24 cellular contexts compared by ENCODE assay signal in genomic region chr5:96050273-96050880, GRCh38.
DNase-seq lines count a peak whose midpoint lies in the region; ATAC-seq and TF ChIP-seq lines count a peak whose summit lies in the region.
"Had no signal": no experiment of that assay in that cellular context is flagged by ENCODE, and none has a peak within 500 bp of the region (broad histone marks: within the 10 kb centered on the region; RNA-seq: fewer than 3 reads in every experiment).

No MANE protein-coding gene starts in this region.

- H2BK5ac ChIP-seq in trophoblast cell (ENCODE audit: low read depth, low read length, poor library complexity), result no peak overlapping the region

- no peak overlapping the region for H3K18ac ChIP-seq in trophoblast cell (ENCODE audit: low read length)

- H3K9me3 Mint-ChIP-seq in stimulated activated naive B cell treated with anti-CD40 and anti-IgM and Interleukin-4, amounts not matched to agents 10 μg/mL and 1 μg/mL and 100 μg/mL, for 72 hours, result peaks cover 6 to 8% of the 10 kb centered on the region in 2 donors
- peaks cover 4% of the 10 kb centered on the region for H3K9me3 Mint-ChIP-seq in osteocyte (ENCODE audit: unreplicated experiment)
- H3K9me3 Mint-ChIP-seq: activated naive CD8-positive, alpha-beta T cell treated with anti-CD3 and anti-CD28 coated beads for 36 hours had no signal

- H3K36me3 Mint-ChIP-seq in stimulated activated naive B cell treated with anti-CD40 and anti-IgM and Interleukin-4, amounts not matched to agents 10 μg/mL and 1 μg/mL and 100 μg/mL, for 72 hours, result no peaks in the 10 kb centered on the region
- H3K36me3 Mint-ChIP-seq in osteocyte (ENCODE audit: unreplicated experiment), result no peaks in the 10 kb centered on the region
- H3K36me3 Mint-ChIP-seq: CD4-positive, CD25-positive, alpha-beta regulatory T cell had no signal

- no peak overlapping the region for H2AFZ ChIP-seq in trophoblast cell (ENCODE audit: insufficient read depth, low read length, poor library complexity)

- H2BK120ac ChIP-seq in trophoblast cell (ENCODE audit: insufficient read depth, low read length, poor library complexity), result no peak overlapping the region

- peak overlapping the region; percentile 20 for H4K91ac ChIP-seq in trophoblast cell (ENCODE audit: low read depth, low read length)

- peak; percentile 26 for DNase-seq in A673 (ENCODE audit: low spot score)
- peak; percentile 22 for DNase-seq in MG63
- DNase-seq in coronary artery (ENCODE audit: low spot score), result no peak
- no peak for DNase-seq in trophoblast cell
- DNase-seq in stimulated activated naive B cell treated with anti-CD40 and anti-IgM and Interleukin-4, amounts not matched to agents 10 μg/mL and 1 μg/mL and 100 μg/mL, for 72 hours, result no peak
- DNase-seq in NCI-H524 treated with DMSO at 0.1 percent for 48 hours (lab: John Stamatoyannopoulos, UW), result no peak
- no peak for DNase-seq in osteocyte (ENCODE audit: extremely low spot score, unreplicated experiment)
- DNase-seq in OCI-M1 (lab: John Stamatoyannopoulos, UW), result no peak
- DNase-seq: activated CD4-positive, alpha-beta T cell treated with anti-CD3 and anti-CD28 coated beads, Interleukin-2, amount 50 U/mL, for 1 hour; activated naive CD8-positive, alpha-beta T cell treated with anti-CD3 and anti-CD28 coated beads for 36 hours; body of pancreas; CD4-positive, CD25-positive, alpha-beta regulatory T cell; DMS 273 treated with DMSO at 0.1 percent for 48 hours; NCI-H2171 treated with DMSO at 0.1 percent for 48 hours; NCI-H748 treated with DMSO at 0.1 percent for 48 hours; SHP77 treated with DMSO at 0.1 percent for 48 hours; spleen; stimulated activated CD4-positive, alpha-beta T cell treated with anti-CD3 and anti-CD28 coated beads, Interleukin-4, amount 100 ng/mL, for 24 hours; stimulated activated naive CD8-positive, alpha-beta T cell treated with anti-CD3 and anti-CD28 coated beads, Interleukin-15, Interleukin-2, amounts not matched to agents 100 U/mL and 50 U/mL, for 24 hours; WERI-Rb-1 had no signal

- ATAC-seq in stimulated activated naive B cell treated with anti-CD40 and anti-IgM and Interleukin-4, amounts not matched to agents 10 μg/mL and 1 μg/mL and 100 μg/mL, for 72 hours (replicated peaks), result no peak
- ATAC-seq: activated T-helper 17 cell treated with anti-CD3 and anti-CD28 coated beads, Interleukin-2, amount 50 U/mL, for 72 hours; body of pancreas; stimulated activated naive CD8-positive, alpha-beta T cell treated with anti-CD3 and anti-CD28 coated beads, Interleukin-15, Interleukin-2, amounts not matched to agents 100 U/mL and 50 U/mL, for 24 hours had no signal

- peaks cover 0 to 3% of the 10 kb centered on the region in 2 donors for H3K4me1 Mint-ChIP-seq in stimulated activated naive B cell treated with anti-CD40 and anti-IgM and Interleukin-4, amounts not matched to agents 10 μg/mL and 1 μg/mL and 100 μg/mL, for 72 hours
- H3K4me1 Mint-ChIP-seq in osteocyte (ENCODE audit: unreplicated experiment), result peaks cover 18% of the 10 kb centered on the region
- H3K4me1 Mint-ChIP-seq: CD4-positive, CD25-positive, alpha-beta regulatory T cell had no signal

- no TSS peak for BruUV-seq in A673 (replicated peaks; lab: Mats Ljungman, UMichigan)

- POLR2A ChIA-PET in A673 (lab: Charles Lee; ENCODE audit: low non-redundant PET), result no interaction called here

- no peak overlapping the region for H3K4ac ChIP-seq in trophoblast cell (ENCODE audit: low read depth, low read length)

- H3K27me3 ChIP-seq in A673 (replicated peaks; ENCODE audit: insufficient read depth, low read depth, low read length, poor library complexity) (no peaks in the 10 kb centered on the region), MG63 (no peaks in the 10 kb centered on the region), trophoblast cell (ENCODE audit: insufficient read depth, low read length) (no peaks in the 10 kb centered on the region)
- H3K27me3 ChIP-seq: body of pancreas, spleen, tibial nerve had no signal

- 100% methylated on average over 1 of the region's 7 CpGs for WGBS in trophoblast cell (ENCODE audit: extremely low coverage, insufficient coverage, insufficient read length)

- intact Hi-C loops in A673 (cut with micrococcal nuclease; ENCODE audit: unreplicated experiment), result no loop called here

- H3K4me3 ChIP-seq in A673 (ENCODE audit: low read depth, low read length, poor library complexity, severe bottlenecking), result no peak overlapping the region
- H3K4me3 ChIP-seq in MG63, result no peak overlapping the region
- H3K4me3 ChIP-seq in coronary artery, result no peak overlapping the region
- no peak overlapping the region for H3K4me3 ChIP-seq in trophoblast cell (ENCODE audit: low read depth, low read length)
- H3K4me3 ChIP-seq: body of pancreas, HAP-1, lung, spleen, tibial nerve had no signal

- H3K14ac ChIP-seq in trophoblast cell (ENCODE audit: low read length), result no peak overlapping the region

- H3K9me3 ChIP-seq in A673 (ENCODE audit: low read depth, low read length, poor library complexity, severe bottlenecking), result peaks cover 5% of the 10 kb centered on the region
- peaks cover 7% of the 10 kb centered on the region for H3K9me3 ChIP-seq in MG63
- H3K9me3 ChIP-seq in trophoblast cell (ENCODE audit: insufficient read depth, low read depth, low read length), result no peaks in the 10 kb centered on the region
- H3K9me3 ChIP-seq: body of pancreas, HAP-1, spleen, tibial nerve had no signal

- H3K9ac ChIP-seq in trophoblast cell (ENCODE audit: low read length), result no peak overlapping the region

- no peak overlapping the region for H2AK5ac ChIP-seq in trophoblast cell (ENCODE audit: low read length)

- H3K79me2 ChIP-seq in trophoblast cell (ENCODE audit: control insufficient read depth, insufficient read depth, low read length, poor library complexity), result no peaks in the 10 kb centered on the region

- H3K4me3 Mint-ChIP-seq in stimulated activated naive B cell treated with anti-CD40 and anti-IgM and Interleukin-4, amounts not matched to agents 10 μg/mL and 1 μg/mL and 100 μg/mL, for 72 hours, result no peak overlapping the region
- no peak overlapping the region for H3K4me3 Mint-ChIP-seq in osteocyte (ENCODE audit: unreplicated experiment)
- H3K4me3 Mint-ChIP-seq: activated naive CD8-positive, alpha-beta T cell treated with anti-CD3 and anti-CD28 coated beads for 36 hours; activated T-helper 17 cell treated with anti-CD3 and anti-CD28 coated beads, Interleukin-2, amount 50 U/mL, for 72 hours; CD4-positive, CD25-positive, alpha-beta regulatory T cell had no signal

- peaks cover 36% of the 10 kb centered on the region for H3K4me1 ChIP-seq in A673 (ENCODE audit: insufficient read depth, low read length, poor library complexity, severe bottlenecking)
- H3K4me1 ChIP-seq in trophoblast cell (ENCODE audit: control insufficient read depth in 1 of 2, insufficient read depth in 2 of 2, low read length in 2 of 2), result no peaks in the 10 kb centered on the region
- H3K4me1 ChIP-seq: HAP-1 had no signal

- TF ChIP-seq CTCF in A673 (conservative IDR thresholded peaks at IDR 0.05; ENCODE audit: low read depth, low read length) (no peak), coronary artery (IDR thresholded peaks at IDR 0.05) (no peak), osteocyte (IDR thresholded peaks at IDR 0.05) (no peak)

- CTCF ChIA-PET in A673 (lab: Charles Lee), result no interaction called here

- no peak overlapping the region for H3K23ac ChIP-seq in trophoblast cell (ENCODE audit: low read length)

- no peak overlapping the region for H4K12ac ChIP-seq in trophoblast cell (ENCODE audit: low read depth, low read length)

- H3K27me3 Mint-ChIP-seq in stimulated activated naive B cell treated with anti-CD40 and anti-IgM and Interleukin-4, amounts not matched to agents 10 μg/mL and 1 μg/mL and 100 μg/mL, for 72 hours, result no peaks in the 10 kb centered on the region
- no peaks in the 10 kb centered on the region for H3K27me3 Mint-ChIP-seq in osteocyte (ENCODE audit: unreplicated experiment)

- H3K36me3 ChIP-seq in A673 (ENCODE audit: insufficient read depth, low read length, poor library complexity, severe bottlenecking) (no peaks in the 10 kb centered on the region), MG63 (no peaks in the 10 kb centered on the region), trophoblast cell (ENCODE audit: control insufficient read depth in 1 of 2, insufficient read depth in 2 of 2, low read length in 2 of 2) (no peaks in the 10 kb centered on the region)
- H3K36me3 ChIP-seq: HAP-1, spleen, tibial nerve, WERI-Rb-1 had no signal

- H3K27ac ChIP-seq in A673 (ENCODE audit: low read depth, low read length, poor library complexity, severe bottlenecking) (peak overlapping the region; percentile 65), coronary artery (peak overlapping the region; percentile 30 to 41), trophoblast cell (ENCODE audit: low read depth, low read length) (no peak overlapping the region)
- H3K27ac ChIP-seq: spleen, tibial nerve, WERI-Rb-1 had no signal

- H3K79me1 ChIP-seq in trophoblast cell (ENCODE audit: low read length), result peaks cover 2% of the 10 kb centered on the region

- peak overlapping the region; percentile 30 for H2BK12ac ChIP-seq in trophoblast cell (ENCODE audit: low read length)

- no peak overlapping the region for H3K27ac Mint-ChIP-seq in stimulated activated naive B cell treated with anti-CD40 and anti-IgM and Interleukin-4, amounts not matched to agents 10 μg/mL and 1 μg/mL and 100 μg/mL, for 72 hours
- no peak overlapping the region for H3K27ac Mint-ChIP-seq in osteocyte (ENCODE audit: unreplicated experiment)
- H3K27ac Mint-ChIP-seq: activated naive CD8-positive, alpha-beta T cell treated with anti-CD3 and anti-CD28 coated beads for 36 hours; activated T-helper 17 cell treated with anti-CD3 and anti-CD28 coated beads, Interleukin-2, amount 50 U/mL, for 72 hours; CD4-positive, CD25-positive, alpha-beta regulatory T cell had no signal

- no peak overlapping the region for H3K4me2 ChIP-seq in trophoblast cell (ENCODE audit: low read length)

- no peak overlapping the region for H4K8ac ChIP-seq in trophoblast cell (ENCODE audit: low read depth, low read length)

Comparison
In these comparisons a context has a peak if more than half of its experiments do, and no peak if none do; other contexts are left out.
1. DNase-seq: peak in A673 (single experiment) and MG63 (single experiment); none in coronary artery (single experiment), trophoblast cell (0 of 2), stimulated activated naive B cell treated with anti-CD40 and anti-IgM and Interleukin-4, amounts not matched to agents 10 μg/mL and 1 μg/mL and 100 μg/mL, for 72 hours (single experiment), NCI-H524 treated with DMSO at 0.1 percent for 48 hours (single experiment), osteocyte (single experiment) and OCI-M1 (single experiment).